Comparison of ENCODE assay signal across 12 cellular contexts in genomic region chr4:22385615-22386014, GRCh38.
A peak's percentile ranks its signal among the peaks of the same experiment; 100 is the strongest.
DNase-seq lines count a peak whose midpoint lies in the region; ATAC-seq and TF ChIP-seq lines count a peak whose summit lies in the region.
"Had no signal": no experiment of that assay in that cellular context is flagged by ENCODE, and none has a peak within 500 bp of the region (broad histone marks: within the 10 kb centered on the region; RNA-seq: fewer than 3 reads in every experiment).

No MANE protein-coding gene starts in this region.

- H3K79me2 ChIP-seq in ACC112 (ENCODE audit: control insufficient read depth, insufficient read depth, low read length, unreplicated experiment) = no peaks in the 10 kb centered on the region
- H3K79me2 ChIP-seq in GM23248 (ENCODE audit: insufficient read depth) = no peaks in the 10 kb centered on the region
- H3K79me2 ChIP-seq: parathyroid adenoma had no signal

- H2AFZ ChIP-seq in ACC112 (ENCODE audit: low read length, unreplicated experiment) (peak overlapping the region; percentile 29), GM23248 (no peak overlapping the region)
- H2AFZ ChIP-seq: parathyroid adenoma had no signal

- H3K36me3 ChIP-seq in ACC112 (ENCODE audit: insufficient read depth, low read length) (no peaks in the 10 kb centered on the region), GM23248 (ENCODE audit: low read depth) (no peaks in the 10 kb centered on the region), vagina (peaks cover 0 to 7% of the 10 kb centered on the region in 2 donors)
- H3K36me3 ChIP-seq: brain microvascular endothelial cell had no signal

- no peaks in the 10 kb centered on the region for H4K20me1 ChIP-seq in GM23248 (ENCODE audit: insufficient read depth)

- no peak for ATAC-seq in Right ventricle myocardium inferior
- no peak for ATAC-seq in GM21360 (IDR thresholded peaks at IDR 0.05; ENCODE audit: unreplicated experiment)
- ATAC-seq: activated CD8-positive, alpha-beta memory T cell treated with anti-CD3 and anti-CD28 coated beads, Interleukin-2, amount 10 ng/mL, durations not matched to agents 7 days and 5 days had no signal

- TF ChIP-seq POLR2A in vagina (IDR thresholded peaks at IDR 0.05) = no peak

- TF ChIP-seq CTCF in foreskin fibroblast (IDR thresholded peaks at IDR 0.05; ENCODE audit: low read depth, low read length) = no peak
- TF ChIP-seq CTCF in vagina (IDR thresholded peaks at IDR 0.05) = no peak

- H3K9me3 ChIP-seq in GM23248 (ENCODE audit: low read depth) = no peaks in the 10 kb centered on the region
- H3K9me3 ChIP-seq in vagina = no peaks in the 10 kb centered on the region
- H3K9me3 ChIP-seq: stomach had no signal

- no peaks in the 10 kb centered on the region for H3K9me2 ChIP-seq in GM23248 (ENCODE audit: insufficient read depth)

- peaks cover 25% of the 10 kb centered on the region for H3K4me1 ChIP-seq in ACC112 (ENCODE audit: control insufficient read depth, insufficient read depth, low read length, unreplicated experiment)
- H3K4me1 ChIP-seq in GM23248 (ENCODE audit: insufficient read depth) = peaks cover 19% of the 10 kb centered on the region
- H3K4me1 ChIP-seq in vagina = no peaks in the 10 kb centered on the region
- H3K4me1 ChIP-seq: parathyroid adenoma, stomach had no signal

- H3F3A ChIP-seq in GM23248 (ENCODE audit: insufficient read depth) = peaks cover 19% of the 10 kb centered on the region; the same call in 1 of the 2 replicates

- 3 to 5% methylated on average over 7 of the region's 7 CpGs for WGBS in GM23248 (ENCODE audit: low coverage in 1 of 2, low lambda C conversion rate in 2 of 2, missing lambda C conversion rate in 2 of 2), 2 experiments

- DNase-seq in GM23248 (peak; percentile 68), SW480 (ENCODE audit: low spot score) (peak; percentile 1), foreskin fibroblast (peak; percentile 57 to 83), Right ventricle myocardium inferior (ENCODE audit: missing footprints) (no peak), vagina (ENCODE audit: extremely low spot score in 2 of 2) (no peak), GF-D8 (lab: John Stamatoyannopoulos, UW) (no peak)
- DNase-seq: activated CD8-positive, alpha-beta memory T cell treated with anti-CD3 and anti-CD28 coated beads, Interleukin-2, amount 10 ng/mL, durations not matched to agents 7 days and 5 days; brain microvascular endothelial cell; stomach had no signal

- H3K4me3 ChIP-seq in ACC112 (ENCODE audit: low read depth, low read length) (peak overlapping the region; percentile 62), GM23248 (peak overlapping the region; percentile 28), foreskin fibroblast (ENCODE audit: low read depth in 1 of 2, low read length in 2 of 2) (no peak overlapping the region), vagina (no peak overlapping the region)
- H3K4me3 ChIP-seq: stomach had no signal

- H3K27me3 ChIP-seq in ACC112 (ENCODE audit: insufficient read depth, low read length) (no peaks in the 10 kb centered on the region), GM23248 (replicated peaks; ENCODE audit: insufficient read depth) (no peaks in the 10 kb centered on the region), vagina (no peaks in the 10 kb centered on the region)
- H3K27me3 ChIP-seq: brain microvascular endothelial cell, stomach had no signal

- peak overlapping the region; percentile 75 for H3K27ac ChIP-seq in ACC112 (ENCODE audit: low read depth, low read length)
- H3K27ac ChIP-seq in GM23248 = no peak overlapping the region
- no peak overlapping the region for H3K27ac ChIP-seq in vagina
- H3K27ac ChIP-seq: brain microvascular endothelial cell, parathyroid adenoma, stomach had no signal

- in situ Hi-C loops in GM23248 (cut with MboI) = loop anchor here (10.0 kb wide), 1 partner anchor 601 kb away; no protein-coding TSS in a partner anchor

- no peak overlapping the region for H3K9ac ChIP-seq in GM23248
- H3K9ac ChIP-seq: parathyroid adenoma had no signal

- peak overlapping the region; percentile 63 for H3K4me2 ChIP-seq in GM23248 (ENCODE audit: unreplicated experiment)

- intact Hi-C loops in Right ventricle myocardium inferior (cut with DNase I) = loop anchor here (10.0 kb wide), 1 partner anchor 251 kb away; no protein-coding TSS in a partner anchor
- intact Hi-C loops in vagina (cut with DNase I) = no loop called here

Comparison
In these comparisons a context has a peak if more than half of its experiments do, and no peak if none do; other contexts are left out.
1. H3K4me3 ChIP-seq: peak in ACC112 (single experiment) and GM23248 (single experiment); none in foreskin fibroblast (0 of 2) and vagina (0 of 2).
2. DNase-seq: peak in GM23248 (single experiment), SW480 (single experiment) and foreskin fibroblast (2 of 2); none in Right ventricle myocardium inferior (single experiment), vagina (0 of 2) and GF-D8 (single experiment).